ENCODE assay signal across 22 cellular contexts in the genomic region with DNA sequence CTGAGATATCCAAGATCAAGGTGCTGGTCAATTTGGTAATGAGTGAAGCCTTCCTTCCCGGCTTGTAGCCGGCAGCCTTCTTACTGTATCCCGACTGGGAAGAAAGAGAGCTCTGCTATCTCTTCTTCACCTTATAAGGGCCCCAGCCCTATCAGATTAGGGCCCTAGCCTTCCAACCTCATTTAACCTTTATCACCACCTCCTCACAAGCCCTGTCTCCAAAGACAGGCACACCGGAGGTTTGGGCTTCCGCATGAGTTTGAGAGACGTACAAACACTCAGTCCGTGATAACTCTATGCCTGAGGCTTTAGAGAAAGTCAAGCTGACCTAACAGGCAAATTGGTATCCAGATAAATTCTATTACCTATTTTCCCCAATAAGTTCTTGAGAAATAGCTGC.
DNase-seq lines count a peak whose midpoint lies in the region; ATAC-seq, FAIRE-seq and TF ChIP-seq lines count a peak whose summit lies in the region.
"Had no signal": no experiment of that assay in that cellular context is flagged by ENCODE, and none has a peak within 500 bp of the region (broad histone marks: within the 10 kb centered on the region; RNA-seq: fewer than 3 reads in every experiment).

No MANE protein-coding gene starts in this region.

- intact Hi-C loops in esophagus muscularis mucosa (cut with DNase I), result no loop called here

- no peaks in the 10 kb centered on the region for H3K4me1 ChIP-seq in CD8-positive, alpha-beta memory T cell (ENCODE audit: insufficient read depth, low read length)
- H3K4me1 ChIP-seq in H1 (replicated peaks in 1 of 4; ENCODE audit: control insufficient read depth in 3 of 4, insufficient read depth in 4 of 4, low read length in 3 of 4), result no peaks in the 10 kb centered on the region
- H3K4me1 ChIP-seq in foreskin keratinocyte, result peaks cover 17% of the 10 kb centered on the region
- H3K4me1 ChIP-seq in esophagus muscularis mucosa, result peaks cover 0 to 12% (median 6%) of the 10 kb centered on the region in 4 donors

- H2AK5ac ChIP-seq in H1 (ENCODE audit: low read depth, low read length), result no peak overlapping the region

- H3K4me3 ChIP-seq in CD8-positive, alpha-beta memory T cell (ENCODE audit: low read length), result no peak overlapping the region
- H3K4me3 ChIP-seq in H1 (ENCODE audit: extremely low read depth in 1 of 4, insufficient read depth in 2 of 4, low read depth in 3 of 4, low read length in 4 of 4) (no peak overlapping the region), skin epidermis (peak overlapping the region in 5 of 7 experiments; percentile 8 to 16 (median 13)), esophagus muscularis mucosa (no peak overlapping the region)

- no peaks in the 10 kb centered on the region for H3K79me1 ChIP-seq in H1 (ENCODE audit: low read depth, low read length)

- no peak overlapping the region for H3K23ac ChIP-seq in H1 (ENCODE audit: insufficient read length)

- no peaks in the 10 kb centered on the region for H3K36me3 Mint-ChIP-seq in CD8-positive, alpha-beta memory T cell
- no peaks in the 10 kb centered on the region for H3K36me3 Mint-ChIP-seq in stimulated activated naive B cell treated with anti-CD40 and anti-IgM and Interleukin-4, amounts not matched to agents 10 μg/mL and 1 μg/mL and 100 μg/mL, for 72 hours

- H3K56ac ChIP-seq in H1 (replicated peaks; ENCODE audit: insufficient read length, low read depth, low read length), result no peak overlapping the region

- no peaks in the 10 kb centered on the region for H3K36me3 ChIP-seq in CD8-positive, alpha-beta memory T cell (ENCODE audit: insufficient read depth, low read length)
- H3K36me3 ChIP-seq in H1 (ENCODE audit: control insufficient read depth in 2 of 4, insufficient read depth in 4 of 4, low read length in 3 of 4) (no peaks in the 10 kb centered on the region), esophagus muscularis mucosa (no peaks in the 10 kb centered on the region)

- TF ChIP-seq EP300 in H1 (IDR thresholded peaks at IDR 0.05; ENCODE audit: borderline replicate concordance in 1 of 2, low read depth in 2 of 2, low read length in 2 of 2), result no peak
- no peak for TF ChIP-seq EP300 in esophagus muscularis mucosa (IDR thresholded peaks at IDR 0.05)

- H3K79me2 ChIP-seq in H1 (ENCODE audit: control insufficient read depth in 1 of 2, insufficient read depth in 2 of 2, low read length in 2 of 2), result no peaks in the 10 kb centered on the region

- H3K4me2 ChIP-seq in H1 (ENCODE audit: insufficient read depth in 1 of 2, low read depth in 2 of 2, low read length in 2 of 2), result no peak overlapping the region

- no peak overlapping the region for H2BK120ac ChIP-seq in H1 (replicated peaks; ENCODE audit: low read depth, low read length)

- DNase-seq in CD8-positive, alpha-beta memory T cell, result no peak
- DNase-seq in H1 (ENCODE audit: low read depth in 1 of 2, low spot score in 2 of 2) (no peak), foreskin keratinocyte (peak in 1 of 2 donors; percentile 34), T-helper 1 cell (no peak), esophagus muscularis mucosa (ENCODE audit: extremely low spot score) (no peak), cerebellum (ENCODE audit: low spot score) (no peak)
- no peak for DNase-seq in stimulated activated naive B cell treated with anti-CD40 and anti-IgM and Interleukin-4, amounts not matched to agents 10 μg/mL and 1 μg/mL and 100 μg/mL, for 72 hours
- DNase-seq: 8988T, COR-L47, DMS53, H7, Karpas-422, NCI-H1092 treated with DMSO at 0.1 percent for 48 hours, NCI-H1436 treated with DMSO at 0.1 percent for 48 hours, NCI-H187 treated with DMSO at 0.1 percent for 48 hours, NCI-H2171 treated with DMSO at 0.1 percent for 48 hours, NCI-H446, NCI-H524 treated with DMSO at 0.1 percent for 48 hours, NCI-H774 had no signal

- TF ChIP-seq CTCF in H1 (IDR thresholded peaks at IDR 0.05; ENCODE audit: control extremely low read depth in 1 of 3, insufficient read depth in 1 of 3, low read depth in 1 of 3, low read length in 3 of 3) (no peak), foreskin keratinocyte (conservative IDR thresholded peaks at IDR 0.05) (no peak), esophagus muscularis mucosa (IDR thresholded peaks at IDR 0.05) (no peak)

- no peaks in the 10 kb centered on the region for H3K27me3 ChIP-seq in CD8-positive, alpha-beta memory T cell (ENCODE audit: insufficient read depth, low read length, poor library complexity, severe bottlenecking)
- no peaks in the 10 kb centered on the region; a peak in 3 of 7 replicates for H3K27me3 ChIP-seq in H1 (replicated peaks in 1 of 4; ENCODE audit: control insufficient read depth in 3 of 4, extremely low read depth in 1 of 4, insufficient read depth in 3 of 4, low read length in 3 of 4)
- no peaks in the 10 kb centered on the region for H3K27me3 ChIP-seq in foreskin keratinocyte
- no peaks in the 10 kb centered on the region for H3K27me3 ChIP-seq in esophagus muscularis mucosa

- H3K9ac ChIP-seq in H1 (replicated peaks in 1 of 4; ENCODE audit: extremely low read depth in 1 of 4, low read depth in 3 of 4, low read length in 3 of 4), result no peak overlapping the region

- no peak for TF ChIP-seq POLR2A in H1 (IDR thresholded peaks at IDR 0.05; ENCODE audit: control extremely low read depth in 1 of 2, low read depth in 2 of 2, low read length in 2 of 2)
- no peak for TF ChIP-seq POLR2A in esophagus muscularis mucosa (IDR thresholded peaks at IDR 0.05; ENCODE audit: low read depth)

- peak overlapping the region; percentile 40 for H3K27ac ChIP-seq in CD8-positive, alpha-beta memory T cell (ENCODE audit: low read depth, low read length)
- H3K27ac ChIP-seq in H1 (ENCODE audit: low read depth, low read length) (no peak overlapping the region), foreskin keratinocyte (peak overlapping the region; percentile 100), skin epidermis (peak overlapping the region in 9 of 21 experiments; percentile 7 to 69 (median 38)), esophagus muscularis mucosa (replicated peaks in 1 of 4) (no peak overlapping the region)

- H3K9me3 ChIP-seq in CD8-positive, alpha-beta memory T cell (ENCODE audit: low read length), result no peaks in the 10 kb centered on the region
- H3K9me3 ChIP-seq in H1 (ENCODE audit: insufficient read depth in 2 of 2, low read depth in 1 of 2, low read length in 1 of 2) (no peaks in the 10 kb centered on the region), esophagus muscularis mucosa (no peaks in the 10 kb centered on the region)

- no peak overlapping the region for H3K18ac ChIP-seq in H1 (ENCODE audit: extremely low read depth, low read length)

- H3K4me3 Mint-ChIP-seq in CD8-positive, alpha-beta memory T cell, result no peak overlapping the region
- H3K4me3 Mint-ChIP-seq in stimulated activated naive B cell treated with anti-CD40 and anti-IgM and Interleukin-4, amounts not matched to agents 10 μg/mL and 1 μg/mL and 100 μg/mL, for 72 hours, result no peak overlapping the region

- 0 out of 2 replicates have a peak overlapping the region, but pooled peaks have one; percentile 61 for H2BK20ac ChIP-seq in H1 (ENCODE audit: low read length)

- WGBS in H1 (ENCODE audit: extremely low coverage in 1 of 2, insufficient coverage in 1 of 2, insufficient read length in 1 of 2, insufficient replicate concordance in 2 of 2, low coverage in 1 of 2, low lambda C conversion rate in 2 of 2, missing lambda C conversion rate in 1 of 2), 2 experiments, result 88% methylated on average over 7 of the region's 7 CpGs; no CpG with 5 or more reads in 1 of the 2 experiments
- 92% methylated on average over 7 of the region's 7 CpGs for WGBS in esophagus muscularis mucosa

- H2BK12ac ChIP-seq in H1 (ENCODE audit: low read depth, low read length), result no peak overlapping the region

- no peak overlapping the region; the same call in 1 of the 2 replicates for H4K8ac ChIP-seq in H1 (ENCODE audit: extremely low read depth, insufficient read depth, low read length)

- H3K27ac Mint-ChIP-seq in CD8-positive, alpha-beta memory T cell, result no peak overlapping the region
- H3K27ac Mint-ChIP-seq in stimulated activated naive B cell treated with anti-CD40 and anti-IgM and Interleukin-4, amounts not matched to agents 10 μg/mL and 1 μg/mL and 100 μg/mL, for 72 hours, result no peak overlapping the region

- H3K27me3 Mint-ChIP-seq in CD8-positive, alpha-beta memory T cell, result peaks cover 7 to 31% of the 10 kb centered on the region in 2 donors
- H3K27me3 Mint-ChIP-seq in stimulated activated naive B cell treated with anti-CD40 and anti-IgM and Interleukin-4, amounts not matched to agents 10 μg/mL and 1 μg/mL and 100 μg/mL, for 72 hours, result no peaks in the 10 kb centered on the region

- no peaks in the 10 kb centered on the region for H3K4me1 Mint-ChIP-seq in CD8-positive, alpha-beta memory T cell
- peaks cover 42 to 55% of the 10 kb centered on the region in 2 donors for H3K4me1 Mint-ChIP-seq in stimulated activated naive B cell treated with anti-CD40 and anti-IgM and Interleukin-4, amounts not matched to agents 10 μg/mL and 1 μg/mL and 100 μg/mL, for 72 hours

- POLR2A ChIA-PET in CD8-positive, alpha-beta memory T cell (lab: Charles Lee), result no interaction called here
- POLR2A ChIA-PET in H1 (lab: Charles Lee; ENCODE audit: partially characterized antibody), result no interaction called here

- H3K14ac ChIP-seq in H1 (ENCODE audit: insufficient read length), result no peak overlapping the region

- H2BK15ac ChIP-seq in H1 (ENCODE audit: low read length), result no peak overlapping the region

- FAIRE-seq in H1 (lab: Jason Lieb, UNC), result no peak
- FAIRE-seq: GM18507, RCC 7860 had no signal

- H2AFZ ChIP-seq in H1 (ENCODE audit: low read length), result no peak overlapping the region

- H3K23me2 ChIP-seq in H1 (ENCODE audit: low read depth, low read length), result no peaks in the 10 kb centered on the region

- H3K9me3 Mint-ChIP-seq in CD8-positive, alpha-beta memory T cell, result no peaks in the 10 kb centered on the region
- peaks cover 0 to 4% of the 10 kb centered on the region in 2 donors for H3K9me3 Mint-ChIP-seq in stimulated activated naive B cell treated with anti-CD40 and anti-IgM and Interleukin-4, amounts not matched to agents 10 μg/mL and 1 μg/mL and 100 μg/mL, for 72 hours

- no peak overlapping the region for H4K91ac ChIP-seq in H1 (replicated peaks; ENCODE audit: insufficient read length, low read length)

- ATAC-seq in foreskin keratinocyte, result no peak
- ATAC-seq in stimulated activated naive B cell treated with anti-CD40 and anti-IgM and Interleukin-4, amounts not matched to agents 10 μg/mL and 1 μg/mL and 100 μg/mL, for 72 hours (replicated peaks), result no peak

- no peak overlapping the region for H2BK5ac ChIP-seq in H1 (ENCODE audit: low read depth, low read length)

- no peak overlapping the region for H3K4ac ChIP-seq in H1 (replicated peaks; ENCODE audit: insufficient read length, low read depth, low read length)

- TF ChIP-seq RAD21 in H1 (IDR thresholded peaks at IDR 0.05 in 1 of 2, conservative IDR thresholded peaks at IDR 0.05 in 1 of 2; ENCODE audit: low read depth in 2 of 2, low read length in 2 of 2), result no peak

- no peak overlapping the region for H4K5ac ChIP-seq in H1 (ENCODE audit: insufficient read length, low read depth, low read length)

- H4K20me1 ChIP-seq in H1 (replicated peaks in 1 of 2; ENCODE audit: control insufficient read depth in 1 of 2, insufficient read depth in 2 of 2, low read length in 2 of 2), result no peaks in the 10 kb centered on the region

- CTCF ChIA-PET in CD8-positive, alpha-beta memory T cell (lab: Charles Lee), result no interaction called here
- CTCF ChIA-PET in H1 (lab: Charles Lee; ENCODE audit: partially characterized antibody), result interaction anchor here (0.6 to 1.9 kb wide), 5 partner anchors 56 to 479 kb away, joined by 3 to 5 read pairs (median 3); no protein-coding TSS in a partner anchor

Comparison
In these comparisons a context has a peak if more than half of its experiments do, and no peak if none do; other contexts are left out.
1. H3K27ac ChIP-seq: peak in CD8-positive, alpha-beta memory T cell (single experiment) and foreskin keratinocyte (single experiment); none in H1 (single experiment) and esophagus muscularis mucosa (0 of 4).
2. H3K4me3 ChIP-seq: peak in skin epidermis (5 of 7); none in CD8-positive, alpha-beta memory T cell (single experiment), H1 (0 of 4) and esophagus muscularis mucosa (0 of 4).